ENCODE assay signal across 8 cellular contexts in the genomic region with DNA sequence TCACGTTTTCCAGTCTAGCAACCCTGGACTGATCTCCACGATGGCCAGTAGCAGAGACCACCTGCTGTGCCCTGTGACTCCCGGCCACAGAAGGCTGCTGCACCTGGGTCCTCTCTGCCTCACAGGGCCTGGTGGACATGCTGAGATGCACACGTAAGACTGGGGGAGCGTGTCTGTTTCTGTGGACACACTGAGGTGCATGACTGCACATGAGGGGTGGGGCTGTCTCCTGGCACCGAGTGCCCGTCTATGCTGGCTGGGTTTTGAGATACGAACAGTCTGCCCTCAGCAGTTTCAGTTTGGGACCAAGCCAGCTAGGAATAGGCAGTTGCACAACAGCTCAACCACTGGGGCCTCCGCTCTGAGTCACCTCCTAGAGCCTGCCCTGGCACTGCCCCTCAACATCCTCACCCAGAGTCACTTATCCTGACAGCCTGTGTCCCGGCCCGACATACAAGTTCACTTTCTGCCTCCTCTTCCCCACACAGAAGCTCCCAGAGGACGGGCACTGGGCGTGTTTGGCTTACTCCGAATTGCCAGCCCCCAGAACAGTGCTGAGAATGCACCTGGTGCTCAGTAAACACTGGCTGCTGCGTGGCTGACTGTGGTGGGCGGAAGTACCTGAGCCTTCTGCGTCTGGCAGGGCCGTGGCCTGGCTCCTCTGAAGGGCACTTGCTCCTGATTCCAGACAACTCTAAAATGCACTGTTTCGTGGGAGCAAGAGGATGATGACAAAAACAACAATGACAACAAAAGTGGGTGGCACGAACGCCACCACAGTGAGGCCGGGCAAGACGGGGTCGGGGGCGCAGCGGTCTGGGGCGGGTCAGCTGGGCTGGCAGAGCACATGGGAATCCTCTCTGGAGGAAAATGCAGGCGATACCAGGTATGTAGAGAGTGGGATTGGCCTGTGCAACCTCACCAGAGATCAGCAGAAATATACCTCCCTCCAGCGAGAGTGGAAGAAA. TPM values are rescaled to one million over a fixed set of nuclear protein-coding genes. Genes with fewer than 3 reads are reported as not detected.
DNase-seq lines count a peak whose midpoint lies in the region; ATAC-seq, FAIRE-seq and TF ChIP-seq lines count a peak whose summit lies in the region.

No MANE protein-coding gene starts in this region.

- peak; percentile 30 for ATAC-seq in stimulated activated naive CD8-positive, alpha-beta T cell treated with anti-CD3 and anti-CD28 coated beads, Interleukin-15, Interleukin-2, amounts not matched to agents 100 U/mL and 50 U/mL, for 24 hours
- ATAC-seq in stimulated activated naive CD8-positive, alpha-beta T cell treated with anti-CD3 and anti-CD28 coated beads, Interleukin-15, amount 100 ng/mL, for 72 hours: no peak

- H3K4me3 ChIP-seq in transverse colon: no peak overlapping the region

- H3K9me3 ChIP-seq in transverse colon: no peaks in the 10 kb centered on the region

- H3K27ac Mint-ChIP-seq in stimulated activated naive CD8-positive, alpha-beta T cell treated with anti-CD3 and anti-CD28 coated beads, Interleukin-15, amount 100 ng/mL, for 72 hours: peak overlapping the region in 1 of 2 donors; percentile 31
- no peak overlapping the region for H3K27ac Mint-ChIP-seq in glutamatergic neuron (ENCODE audit: unreplicated experiment)

- no peak for DNase-seq in stimulated activated naive CD8-positive, alpha-beta T cell treated with anti-CD3 and anti-CD28 coated beads, Interleukin-15, Interleukin-2, amounts not matched to agents 100 U/mL and 50 U/mL, for 24 hours
- no peak for DNase-seq in stimulated activated naive CD8-positive, alpha-beta T cell treated with anti-CD3 and anti-CD28 coated beads, Interleukin-15, amount 100 ng/mL, for 72 hours
- DNase-seq in T1000 (lab: John Stamatoyannopoulos, UW): peak; percentile 69
- peak; percentile 62 for DNase-seq in iPS-NIHi11 (ENCODE audit: low spot score)
- peak; percentile 74 for DNase-seq in transverse colon
- DNase-seq in activated T-cell treated with anti-CD3 and anti-CD28 coated beads, Interleukin-2, amount 50 U/mL, for 1 hour: no peak
- DNase-seq in GM12892 (ENCODE audit: insufficient read length): no peak
- no peak for DNase-seq in glutamatergic neuron

- H3K27me3 ChIP-seq in transverse colon: peaks cover 11% of the 10 kb centered on the region

- H3K36me3 Mint-ChIP-seq in glutamatergic neuron (ENCODE audit: unreplicated experiment): no peaks in the 10 kb centered on the region

- no peaks in the 10 kb centered on the region for H3K9me3 Mint-ChIP-seq in stimulated activated naive CD8-positive, alpha-beta T cell treated with anti-CD3 and anti-CD28 coated beads, Interleukin-15, amount 100 ng/mL, for 72 hours
- peaks cover 8% of the 10 kb centered on the region for H3K9me3 Mint-ChIP-seq in glutamatergic neuron (ENCODE audit: unreplicated experiment)

- no peak for TF ChIP-seq CTCF in transverse colon (IDR thresholded peaks at IDR 0.05)
- TF ChIP-seq CTCF in glutamatergic neuron (IDR thresholded peaks at IDR 0.05; ENCODE audit: partially characterized antibody, unreplicated experiment): no peak

- TF ChIP-seq POLR2A in transverse colon (IDR thresholded peaks at IDR 0.05): no peak
- TF ChIP-seq POLR2A in GM12892 (IDR thresholded peaks at IDR 0.05; ENCODE audit: low read depth, low read length): no peak

- H3K36me3 ChIP-seq in transverse colon: no peaks in the 10 kb centered on the region

- FAIRE-seq in GM12892 (lab: Jason Lieb, UNC): no peak

- peaks cover 23% of the 10 kb centered on the region for H3K4me1 Mint-ChIP-seq in stimulated activated naive CD8-positive, alpha-beta T cell treated with anti-CD3 and anti-CD28 coated beads, Interleukin-15, amount 100 ng/mL, for 72 hours
- H3K4me1 Mint-ChIP-seq in glutamatergic neuron (ENCODE audit: low read depth, unreplicated experiment): peaks cover 7% of the 10 kb centered on the region

- no peak for TF ChIP-seq EP300 in transverse colon (IDR thresholded peaks at IDR 0.05; ENCODE audit: low read depth)

- 50 to 78% methylated on average over 8 to 29 of the region's 29 CpGs for WGBS in transverse colon (ENCODE audit: low coverage in 1 of 2), 2 donors

- H3K4me1 ChIP-seq in transverse colon: peaks cover 0 to 7% (median 0%) of the 10 kb centered on the region in 4 donors

- H3K27me3 Mint-ChIP-seq in stimulated activated naive CD8-positive, alpha-beta T cell treated with anti-CD3 and anti-CD28 coated beads, Interleukin-15, amount 100 ng/mL, for 72 hours: peaks cover 49% of the 10 kb centered on the region
- peaks cover 13% of the 10 kb centered on the region for H3K27me3 Mint-ChIP-seq in glutamatergic neuron (ENCODE audit: unreplicated experiment)

- H3K4me3 Mint-ChIP-seq in stimulated activated naive CD8-positive, alpha-beta T cell treated with anti-CD3 and anti-CD28 coated beads, Interleukin-15, amount 100 ng/mL, for 72 hours: no peak overlapping the region
- H3K4me3 Mint-ChIP-seq in glutamatergic neuron (ENCODE audit: unreplicated experiment): no peak overlapping the region

- in situ Hi-C loops in transverse colon (cut with MboI; ENCODE audit: low pct_ligation_motif_present in 1 of 4, low pct_unique_long_range_greater_than_20kb in 1 of 4, low sequenced_read_pairs in 3 of 4): no loop called here

- intact Hi-C loops in transverse colon (cut with DNase I; ENCODE audit: low total_unique reads): no loop called here

- H3K27ac ChIP-seq in transverse colon: peak overlapping the region in 1 of 4 donors; percentile 42

RNA-seq across cellular contexts. Expression of gene RNF212, which starts 30.9 kb away (rescaled TPM):
- total RNA-seq in transverse colon (1 to 10 TPM in 2 of 4 donors, not detected in 2; 2.5 to 9.1 TPM), glutamatergic neuron (ENCODE audit: unreplicated experiment) (11.1 TPM)
- polyA plus RNA-seq in GM12892 (2012; ENCODE audit: missing spikeins): not detected

Comparison
In these comparisons a context has a peak if more than half of its experiments do, and no peak if none do; other contexts are left out.
1. DNase-seq: peak in T1000 (single experiment), iPS-NIHi11 (single experiment) and transverse colon (single experiment); none in stimulated activated naive CD8-positive, alpha-beta T cell treated with anti-CD3 and anti-CD28 coated beads, Interleukin-15, Interleukin-2, amounts not matched to agents 100 U/mL and 50 U/mL, for 24 hours (single experiment), stimulated activated naive CD8-positive, alpha-beta T cell treated with anti-CD3 and anti-CD28 coated beads, Interleukin-15, amount 100 ng/mL, for 72 hours (0 of 2), activated T-cell treated with anti-CD3 and anti-CD28 coated beads, Interleukin-2, amount 50 U/mL, for 1 hour (single experiment), GM12892 (single experiment) and glutamatergic neuron (single experiment).